ENCODE assay signal across 8 cellular contexts in the genomic region with DNA sequence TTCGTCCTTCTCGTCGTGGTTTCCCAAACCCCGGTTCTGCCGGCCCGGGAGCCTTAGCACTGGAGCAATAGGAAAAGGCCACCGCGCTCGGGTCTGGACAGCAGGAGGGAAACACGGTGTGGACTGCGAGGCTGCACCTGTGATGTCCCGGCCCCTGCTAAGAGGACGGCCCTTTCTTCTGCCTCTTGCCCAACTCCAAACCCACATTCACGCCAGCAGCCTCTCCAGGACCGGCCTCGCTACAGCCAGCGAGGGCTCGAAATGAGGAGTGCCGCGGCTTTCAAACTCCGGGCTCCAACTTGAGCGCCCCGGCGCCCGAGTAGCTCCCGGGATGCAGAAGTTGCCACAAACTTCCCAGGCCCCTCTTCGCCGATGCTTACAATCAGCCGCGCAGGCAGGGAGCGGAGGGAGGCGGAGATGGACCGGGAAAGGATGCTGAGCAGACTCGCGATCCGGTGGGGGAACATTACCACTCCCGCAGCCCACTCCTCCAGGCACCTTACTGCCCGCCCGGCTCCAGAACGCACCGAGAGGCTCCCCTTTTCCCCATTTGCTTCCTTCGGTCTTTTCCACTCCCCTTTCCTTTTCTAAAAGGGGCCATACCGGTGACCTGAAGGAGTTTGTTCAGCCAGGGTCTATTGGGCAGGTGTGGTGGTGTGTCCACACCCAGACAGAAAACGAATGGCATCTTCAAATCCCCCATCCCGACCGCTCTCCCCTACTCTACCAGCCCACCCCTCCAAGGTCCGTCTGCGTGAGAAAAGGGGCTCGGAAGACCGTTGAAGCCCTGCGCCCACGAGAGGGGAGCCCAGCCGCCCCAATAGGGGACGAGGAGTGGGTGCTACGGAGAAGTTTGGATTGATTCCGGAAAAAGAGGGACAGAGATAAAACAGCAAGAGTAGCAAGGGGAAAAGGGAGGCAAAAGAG. TPM values are rescaled to one million over a fixed set of nuclear protein-coding genes. Genes with fewer than 3 reads are reported as not detected.
DNase-seq lines count a peak whose midpoint lies in the region; ATAC-seq and TF ChIP-seq lines count a peak whose summit lies in the region.

No MANE protein-coding gene starts in this region.

- peaks cover 15% of the 10 kb centered on the region for H3K4me1 Mint-ChIP-seq in chondrocyte (ENCODE audit: low read depth)

- no peaks in the 10 kb centered on the region for H3K36me3 ChIP-seq in liver (ENCODE audit: control insufficient read depth in 4 of 4, insufficient read depth in 3 of 4, low read depth in 1 of 4, low read length in 3 of 4)

- TF ChIP-seq CTCF in chondrocyte (IDR thresholded peaks at IDR 0.05) (no peak), liver (IDR thresholded peaks at IDR 0.05; ENCODE audit: low read depth, low read length, missing input control) (no peak)

- H3K9me3 Mint-ChIP-seq in chondrocyte (ENCODE audit: low read depth): peaks cover 4% of the 10 kb centered on the region

- DNase-seq in chondrocyte (ENCODE audit: low spot score) (peak; percentile 91), NCI-H2196 (lab: John Stamatoyannopoulos, UW; ENCODE audit: unreplicated experiment) (no peak), H4 (ENCODE audit: low spot score) (no peak)
- DNase-seq in stimulated activated CD8-positive, alpha-beta memory T cell treated with anti-CD3 and anti-CD28 coated beads, Interleukin-7, amount 100 ng/mL, for 24 hours (ENCODE audit: low read depth): peak; percentile 19

- ATAC-seq in GM19023 (IDR thresholded peaks at IDR 0.05; ENCODE audit: unreplicated experiment): peak; percentile 3
- ATAC-seq in SK-N-SH treated with all-trans-retinoic acid at 6 μM for 48 hours: peak; percentile 47
- no peak for ATAC-seq in HG02981 (IDR thresholded peaks at IDR 0.05; ENCODE audit: unreplicated experiment)

- peaks cover 0 to under 1% (median 0%) of the 10 kb centered on the region in 4 donors for H3K9me3 ChIP-seq in liver (ENCODE audit: control insufficient read depth in 4 of 4, low read length in 3 of 4)

- H3K27me3 Mint-ChIP-seq in chondrocyte (ENCODE audit: low read depth): peaks cover 61% of the 10 kb centered on the region

- no peaks in the 10 kb centered on the region for H3K36me3 Mint-ChIP-seq in chondrocyte (ENCODE audit: low read depth)

- no peaks in the 10 kb centered on the region for H3K27me3 ChIP-seq in liver (ENCODE audit: control insufficient read depth in 4 of 4, insufficient read depth in 4 of 4, low read length in 3 of 4)

- H3K4me3 ChIP-seq in liver (ENCODE audit: low read depth in 1 of 3, low read length in 3 of 3): peak overlapping the region; percentile 54 to 90 (median 77)

- TF ChIP-seq RAD21 in liver (IDR thresholded peaks at IDR 0.05): no peak

- H3K9ac ChIP-seq in liver (ENCODE audit: low read depth in 1 of 2, low read length in 2 of 2): peak overlapping the region in 1 of 2 donors; percentile 20

- no peak overlapping the region for H3K27ac ChIP-seq in liver (ENCODE audit: low read depth in 1 of 2, low read length in 2 of 2)

- no peak overlapping the region for H3K27ac Mint-ChIP-seq in chondrocyte (ENCODE audit: unreplicated experiment)

- peaks cover 4 to 24% (median 20%) of the 10 kb centered on the region in 4 donors for H3K4me1 ChIP-seq in liver (ENCODE audit: control insufficient read depth in 4 of 4, insufficient read depth in 4 of 4, low read length in 3 of 4)

- peak overlapping the region; percentile 69 for H3K4me3 Mint-ChIP-seq in chondrocyte (ENCODE audit: unreplicated experiment)

- 4% methylated on average over 56 of the region's 56 CpGs for WGBS in liver

TF ChIP-seq in SK-N-SH treated with all-trans-retinoic acid at 6 μM for 48 hours, 23 proteins besides CTCF, POLR2A, EP300 and RAD21 (continues in another document):
- TF ChIP-seq OSR1 (CRISPR knock-in tag; IDR thresholded peaks at IDR 0.05) (no peak), ESRRG (CRISPR knock-in tag; IDR thresholded peaks at IDR 0.05) (no peak), CSDC2 (CRISPR knock-in tag; IDR thresholded peaks at IDR 0.05) (no peak), ZNF8 (CRISPR knock-in tag; IDR thresholded peaks at IDR 0.05) (no peak), ZNF70 (CRISPR knock-in tag; IDR thresholded peaks at IDR 0.05) (no peak), TOX (CRISPR knock-in tag; IDR thresholded peaks at IDR 0.05; ENCODE audit: borderline replicate concordance) (no peak), ZC3H10 (CRISPR knock-in tag; IDR thresholded peaks at IDR 0.05) (no peak)
- TF ChIP-seq, protein P1, sequence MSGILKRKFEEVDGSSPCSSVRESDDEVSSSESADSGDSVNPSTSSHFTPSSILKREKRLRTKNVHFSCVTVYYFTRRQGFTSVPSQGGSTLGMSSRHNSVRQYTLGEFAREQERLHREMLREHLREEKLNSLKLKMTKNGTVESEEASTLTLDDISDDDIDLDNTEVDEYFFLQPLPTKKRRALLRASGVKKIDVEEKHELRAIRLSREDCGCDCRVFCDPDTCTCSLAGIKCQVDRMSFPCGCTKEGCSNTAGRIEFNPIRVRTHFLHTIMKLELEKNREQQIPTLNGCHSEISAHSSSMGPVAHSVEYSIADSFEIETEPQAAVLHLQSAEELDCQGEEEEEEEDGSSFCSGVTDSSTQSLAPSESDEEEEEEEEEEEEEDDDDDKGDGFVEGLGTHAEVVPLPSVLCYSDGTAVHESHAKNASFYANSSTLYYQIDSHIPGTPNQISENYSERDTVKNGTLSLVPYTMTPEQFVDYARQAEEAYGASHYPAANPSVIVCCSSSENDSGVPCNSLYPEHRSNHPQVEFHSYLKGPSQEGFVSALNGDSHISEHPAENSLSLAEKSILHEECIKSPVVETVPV (CRISPR knock-in tag; IDR thresholded peaks at IDR 0.05): no peak
- TF ChIP-seq, protein P2, sequence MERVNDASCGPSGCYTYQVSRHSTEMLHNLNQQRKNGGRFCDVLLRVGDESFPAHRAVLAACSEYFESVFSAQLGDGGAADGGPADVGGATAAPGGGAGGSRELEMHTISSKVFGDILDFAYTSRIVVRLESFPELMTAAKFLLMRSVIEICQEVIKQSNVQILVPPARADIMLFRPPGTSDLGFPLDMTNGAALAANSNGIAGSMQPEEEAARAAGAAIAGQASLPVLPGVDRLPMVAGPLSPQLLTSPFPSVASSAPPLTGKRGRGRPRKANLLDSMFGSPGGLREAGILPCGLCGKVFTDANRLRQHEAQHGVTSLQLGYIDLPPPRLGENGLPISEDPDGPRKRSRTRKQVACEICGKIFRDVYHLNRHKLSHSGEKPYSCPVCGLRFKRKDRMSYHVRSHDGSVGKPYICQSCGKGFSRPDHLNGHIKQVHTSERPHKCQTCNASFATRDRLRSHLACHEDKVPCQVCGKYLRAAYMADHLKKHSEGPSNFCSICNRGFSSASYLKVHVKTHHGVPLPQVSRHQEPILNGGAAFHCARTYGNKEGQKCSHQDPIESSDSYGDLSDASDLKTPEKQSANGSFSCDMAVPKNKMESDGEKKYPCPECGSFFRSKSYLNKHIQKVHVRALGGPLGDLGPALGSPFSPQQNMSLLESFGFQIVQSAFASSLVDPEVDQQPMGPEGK (CRISPR knock-in tag; IDR thresholded peaks at IDR 0.05; ENCODE audit: borderline replicate concordance): no peak

TF ChIP-seq in liver, 16 proteins besides CTCF, POLR2A, EP300 and RAD21:
- TF ChIP-seq, protein P3, sequence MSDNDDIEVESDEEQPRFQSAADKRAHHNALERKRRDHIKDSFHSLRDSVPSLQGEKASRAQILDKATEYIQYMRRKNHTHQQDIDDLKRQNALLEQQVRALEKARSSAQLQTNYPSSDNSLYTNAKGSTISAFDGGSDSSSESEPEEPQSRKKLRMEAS (IDR thresholded peaks at IDR 0.05): no peak
- TF ChIP-seq FOXA1 (IDR thresholded peaks at IDR 0.05) (no peak), FOXA2 (IDR thresholded peaks at IDR 0.05) (no peak), HNF4G (IDR thresholded peaks at IDR 0.05) (no peak), GABPA (IDR thresholded peaks at IDR 0.05 in 1 of 2, conservative IDR thresholded peaks at IDR 0.05 in 1 of 2) (no peak), RXRA (IDR thresholded peaks at IDR 0.05) (no peak), EGR1 (IDR thresholded peaks at IDR 0.05; ENCODE audit: low read depth in 2 of 2) (no peak)
TF ChIP-seq in liver: peak in this region for 0.

RNA-seq across cellular contexts. Expression of a gene that starts 18.8 kb away (rescaled TPM):
- 4.4 to 5.9 TPM (median 5.4 TPM) in 3 replicates for total RNA-seq in chondrocyte
- total RNA-seq in liver: 10 to 100 TPM; 14.2 to 23.7 TPM
- polyA plus RNA-seq in liver: 1 to 10 TPM; 4.3 to 6.7 TPM
- total RNA-seq in H4 (2014; rRNA removed; shearing (Covaris generic)): 4.8 and 5.8 TPM in 2 replicates

Comparison
In these comparisons a context has a peak if more than half of its experiments do, and no peak if none do; other contexts are left out.
1. DNase-seq: peak in chondrocyte (single experiment) and stimulated activated CD8-positive, alpha-beta memory T cell treated with anti-CD3 and anti-CD28 coated beads, Interleukin-7, amount 100 ng/mL, for 24 hours (single experiment); none in NCI-H2196 (single experiment) and H4 (single experiment).